ENCODE assay signal across 15 cellular contexts in the genomic region with DNA sequence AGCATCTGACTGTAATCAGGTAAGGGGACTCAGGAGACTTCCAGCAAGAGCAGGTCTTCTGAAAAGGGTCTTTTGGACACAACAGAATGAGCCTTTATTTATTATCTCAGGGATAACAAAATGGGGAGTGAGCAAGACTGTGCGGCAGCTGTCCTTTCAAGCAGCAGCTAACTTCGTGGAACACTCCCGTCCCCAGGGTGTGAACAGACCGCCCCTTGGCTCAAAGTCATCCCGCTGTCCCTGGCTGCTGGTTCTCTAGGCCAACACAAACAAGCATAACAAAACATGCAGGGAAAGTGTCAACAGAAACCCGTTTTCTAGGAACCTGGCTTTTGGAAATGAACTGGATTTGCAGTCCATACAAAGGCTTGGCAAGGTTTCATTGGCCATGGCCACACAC.
DNase-seq lines count a peak whose midpoint lies in the region; ATAC-seq and TF ChIP-seq lines count a peak whose summit lies in the region.
"Had no signal": no experiment of that assay in that cellular context is flagged by ENCODE, and none has a peak within 500 bp of the region (broad histone marks: within the 10 kb centered on the region; RNA-seq: fewer than 3 reads in every experiment).

No MANE protein-coding gene starts in this region.

- no peaks in the 10 kb centered on the region for H3K4me1 ChIP-seq in testis

- no peak overlapping the region for H3K27ac ChIP-seq in testis
- H3K27ac ChIP-seq: RWPE1, SK-N-MC had no signal

- peak; percentile 43 for ATAC-seq in left lobe of liver
- ATAC-seq: HCT116 had no signal

- H3K9me3 ChIP-seq in testis, result no peaks in the 10 kb centered on the region

- intact Hi-C loops in testis (cut with DNase I; ENCODE audit: low total_unique reads), result no loop called here

- H3K4me3 ChIP-seq in testis, result no peak overlapping the region
- H3K4me3 ChIP-seq: SK-N-MC had no signal

- no peak for TF ChIP-seq CTCF in testis (IDR thresholded peaks at IDR 0.05)

- peak; percentile 5 to 15 for DNase-seq in SHP77 (lab: John Stamatoyannopoulos, UW)
- DNase-seq in SHP77 treated with DMSO at 0.1 percent for 48 hours (lab: John Stamatoyannopoulos, UW), result no peak
- DNase-seq in astrocyte of the hippocampus (ENCODE audit: low read depth, low spot score), result peak; percentile 10
- DNase-seq in left lobe of liver (ENCODE audit: low spot score), result no peak
- peak; percentile 16 for DNase-seq in testis
- DNase-seq in NCI-H1930 (lab: John Stamatoyannopoulos, UW), result no peak
- DNase-seq in GOT3 (lab: John Stamatoyannopoulos, UW), result no peak
- no peak for DNase-seq in DMS79 (lab: John Stamatoyannopoulos, UW)
- DNase-seq: DMS53, NCI-H146, NCI-H2171, NCI-H510A had no signal

- no peaks in the 10 kb centered on the region for H3K36me3 ChIP-seq in testis (ENCODE audit: low read depth, missing control alignments)

- H3K27me3 ChIP-seq in testis, result no peaks in the 10 kb centered on the region

- no peak for TF ChIP-seq POLR2A in testis (IDR thresholded peaks at IDR 0.05)

- 52 to 64% methylated on average over 6 of the region's 6 CpGs for WGBS in testis, 2 donors

Comparison
In these comparisons a context has a peak if more than half of its experiments do, and no peak if none do; other contexts are left out.
1. DNase-seq: peak in SHP77 (2 of 2), astrocyte of the hippocampus (single experiment) and testis (single experiment); none in SHP77 treated with DMSO at 0.1 percent for 48 hours (single experiment), left lobe of liver (single experiment), NCI-H1930 (0 of 2), GOT3 (single experiment) and DMS79 (single experiment).